In genomic region chr17:4856937-4857314, GRCh38 we compare ENCODE assay signal across 21 cellular contexts. TPM values are rescaled to one million over a fixed set of nuclear protein-coding genes. Genes with fewer than 3 reads are reported as not detected.
DNase-seq lines count a peak whose midpoint lies in the region; ATAC-seq and TF ChIP-seq lines count a peak whose summit lies in the region.
"Had no signal": no experiment of that assay in that cellular context is flagged by ENCODE, and none has a peak within 500 bp of the region (broad histone marks: within the 10 kb centered on the region; RNA-seq: fewer than 3 reads in every experiment).

No MANE protein-coding gene starts in this region.

- H3K56ac ChIP-seq in mesendoderm (ENCODE audit: low read length) = peak overlapping the region; percentile 2

- H3K9ac ChIP-seq in mesendoderm (ENCODE audit: low read length) (no peak overlapping the region), subcutaneous abdominal adipose tissue (ENCODE audit: low read length in 5 of 5) (no peak overlapping the region)
- H3K9ac ChIP-seq: BLaER1 treated with 17β-estradiol and CSF1 and Interleukin-3, amounts not matched to agents 10 nM and 100 nM had no signal

- H3K27ac ChIP-seq in RWPE2 (ENCODE audit: poor library complexity, severe bottlenecking) = peak overlapping the region; percentile 95
- H3K27ac ChIP-seq in cingulate gyrus (ENCODE audit: low read depth, low read length) = peak overlapping the region; percentile 86
- no peak overlapping the region for H3K27ac ChIP-seq in mesendoderm (ENCODE audit: low read depth, low read length)
- peak overlapping the region; percentile 64 for H3K27ac ChIP-seq in subcutaneous abdominal adipose tissue (ENCODE audit: low read depth, low read length)
- H3K27ac ChIP-seq in CD8-positive, alpha-beta T cell (ENCODE audit: low read depth, low read length) = no peak overlapping the region
- H3K27ac ChIP-seq: BLaER1 treated with 17β-estradiol and CSF1 and Interleukin-3, amounts not matched to agents 10 nM and 100 nM; brain microvascular endothelial cell had no signal

- no peak overlapping the region for H3K4me3 ChIP-seq in RWPE2 (ENCODE audit: severe bottlenecking)
- H3K4me3 ChIP-seq in mesendoderm (ENCODE audit: low read length) = no peak overlapping the region
- H3K4me3 ChIP-seq in subcutaneous abdominal adipose tissue (ENCODE audit: low read depth in 1 of 5, low read length in 5 of 5) = no peak overlapping the region
- H3K4me3 ChIP-seq in CD8-positive, alpha-beta T cell (ENCODE audit: low read depth, low read length) = no peak overlapping the region
- H3K4me3 ChIP-seq: BLaER1 treated with 17β-estradiol and CSF1 and Interleukin-3, amounts not matched to agents 10 nM and 100 nM; esophagus muscularis mucosa; MG63; thyroid gland had no signal

- H2BK5ac ChIP-seq in mesendoderm (ENCODE audit: low read length) = no peak overlapping the region

- no peak overlapping the region for H3K4me3 Mint-ChIP-seq in CD8-positive, alpha-beta T cell
- H3K4me3 Mint-ChIP-seq: activated naive CD4-positive, alpha-beta T cell treated with anti-CD3 and anti-CD28 coated beads for 36 hours; naive B cell had no signal

- TF ChIP-seq CTCF in RWPE2 (IDR thresholded peaks at IDR 0.05; ENCODE audit: poor library complexity, severe bottlenecking) = no peak
- TF ChIP-seq CTCF in CD8-positive, alpha-beta T cell (IDR thresholded peaks at IDR 0.05) = no peak
- TF ChIP-seq CTCF in GM20000 (IDR thresholded peaks at IDR 0.05; ENCODE audit: extremely low read depth, missing control alignments) = no peak

- H3K27me3 ChIP-seq in RWPE2 (ENCODE audit: insufficient read depth, poor library complexity, severe bottlenecking) (no peaks in the 10 kb centered on the region), mesendoderm (ENCODE audit: insufficient read depth, low read length, poor library complexity) (no peaks in the 10 kb centered on the region), subcutaneous abdominal adipose tissue (ENCODE audit: control insufficient read depth in 5 of 5, insufficient read depth in 4 of 5, low read length in 5 of 5) (no peaks in the 10 kb centered on the region)
- H3K27me3 ChIP-seq in CD8-positive, alpha-beta T cell (ENCODE audit: insufficient read depth, low read length) = no peaks in the 10 kb centered on the region
- H3K27me3 ChIP-seq: BLaER1 treated with 17β-estradiol and CSF1 and Interleukin-3, amounts not matched to agents 10 nM and 100 nM; brain microvascular endothelial cell; esophagus muscularis mucosa; MG63; thyroid gland had no signal

- H3K4ac ChIP-seq in mesendoderm (ENCODE audit: low read depth, low read length) = no peak overlapping the region

- no peak overlapping the region for H2AK5ac ChIP-seq in mesendoderm (ENCODE audit: low read length)

- no peaks in the 10 kb centered on the region for H3K9me3 Mint-ChIP-seq in CD8-positive, alpha-beta T cell

- CTCF ChIA-PET in CD8-positive, alpha-beta T cell (lab: Charles Lee) = interaction anchor here (0.8 to 1.1 kb wide), 2 partner anchors 11 to 25 kb away, joined by 3 read pairs; no protein-coding TSS in a partner anchor

- H3K4me2 ChIP-seq in mesendoderm (ENCODE audit: low read length) = no peak overlapping the region

- intact Hi-C loops in CD8-positive, alpha-beta T cell (cut with DNase I, micrococcal nuclease) = no loop called here
- intact Hi-C loops in sciatic nerve (cut with DNase I) = no loop called here

- no CpG with 5 or more reads among the region's 7 CpGs for WGBS in mesendoderm (ENCODE audit: extremely low coverage, insufficient coverage, low lambda C conversion rate)

- no peak overlapping the region for H3K27ac Mint-ChIP-seq in CD8-positive, alpha-beta T cell
- H3K27ac Mint-ChIP-seq: activated naive CD4-positive, alpha-beta T cell treated with anti-CD3 and anti-CD28 coated beads for 36 hours had no signal

- H3K36me3 Mint-ChIP-seq in CD8-positive, alpha-beta T cell = peaks cover 34% of the 10 kb centered on the region

- ATAC-seq in RWPE2 (ENCODE audit: low read depth) (no peak), sciatic nerve (no peak)
- no peak for ATAC-seq in CD8-positive, alpha-beta T cell
- ATAC-seq: left colon had no signal

- peaks cover 29% of the 10 kb centered on the region for H3K4me1 Mint-ChIP-seq in CD8-positive, alpha-beta T cell (ENCODE audit: low read depth)

- H3K27me3 Mint-ChIP-seq in CD8-positive, alpha-beta T cell (ENCODE audit: low read depth) = no peaks in the 10 kb centered on the region
- H3K27me3 Mint-ChIP-seq: naive B cell had no signal

- H2BK120ac ChIP-seq in mesendoderm (ENCODE audit: low read depth, low read length) = no peak overlapping the region

- H3K23ac ChIP-seq in mesendoderm (ENCODE audit: low read length) = no peak overlapping the region

- H3K79me2 ChIP-seq in mesendoderm (ENCODE audit: control insufficient read depth, insufficient read depth, low read length) = no peaks in the 10 kb centered on the region

- no peaks in the 10 kb centered on the region for H3K79me1 ChIP-seq in mesendoderm (ENCODE audit: low read length)

- POLR2A ChIA-PET in CD8-positive, alpha-beta T cell (lab: Charles Lee) = no interaction called here

- H2BK15ac ChIP-seq in mesendoderm (replicated peaks; ENCODE audit: low read depth) = no peak overlapping the region

- no peak overlapping the region for H4K8ac ChIP-seq in mesendoderm (ENCODE audit: low read depth, low read length)

- H3K36me3 ChIP-seq in RWPE2 (ENCODE audit: low read depth) (peaks cover 21% of the 10 kb centered on the region), mesendoderm (ENCODE audit: control insufficient read depth, insufficient read depth, low read length) (no peaks in the 10 kb centered on the region), subcutaneous abdominal adipose tissue (ENCODE audit: control insufficient read depth in 5 of 5, insufficient read depth in 5 of 5, low read length in 5 of 5) (peaks cover 0 to 15% (median 7%) of the 10 kb centered on the region in 5 donors)
- H3K36me3 ChIP-seq in CD8-positive, alpha-beta T cell (ENCODE audit: insufficient read depth, low read length) = no peaks in the 10 kb centered on the region
- H3K36me3 ChIP-seq: brain microvascular endothelial cell, thyroid gland had no signal

- H3K4me1 ChIP-seq in RWPE2 (ENCODE audit: insufficient read depth, poor library complexity, severe bottlenecking) (peaks cover 54% of the 10 kb centered on the region), mesendoderm (ENCODE audit: control insufficient read depth, low read depth, low read length) (peaks cover 19% of the 10 kb centered on the region), subcutaneous abdominal adipose tissue (ENCODE audit: control insufficient read depth in 5 of 5, insufficient read depth in 5 of 5, low read length in 5 of 5) (peaks cover 7 to 50% (median 21%) of the 10 kb centered on the region in 5 donors)
- H3K4me1 ChIP-seq in CD8-positive, alpha-beta T cell (ENCODE audit: insufficient read depth, low read length) = peaks cover 21% of the 10 kb centered on the region

- no peak for DNase-seq in RWPE2 (ENCODE audit: low spot score)
- DNase-seq in mesendoderm = no peak
- DNase-seq in CD8-positive, alpha-beta T cell = no peak
- DNase-seq in sciatic nerve (ENCODE audit: low spot score) = no peak
- DNase-seq in T-helper 1 cell = no peak
- DNase-seq in GM20000 (ENCODE audit: low spot score) = no peak
- DNase-seq: activated CD4-positive, alpha-beta T cell treated with anti-CD3 and anti-CD28 coated beads for 1 hour; activated naive CD4-positive, alpha-beta T cell treated with anti-CD3 and anti-CD28 coated beads for 36 hours; brain microvascular endothelial cell; left colon; MG63; naive B cell; NCI-H187 treated with DMSO at 0.1 percent for 48 hours; SIG-M5; stimulated activated CD4-positive, alpha-beta T cell treated with anti-CD3 and anti-CD28 coated beads, Interleukin-1b, Interleukin-23, amount 100 ng/mL, for 48 hours; thyroid gland had no signal

- H4K5ac ChIP-seq in mesendoderm (ENCODE audit: low read length) = no peak overlapping the region

- no peaks in the 10 kb centered on the region for H3K9me3 ChIP-seq in RWPE2 (ENCODE audit: severe bottlenecking)
- H3K9me3 ChIP-seq in subcutaneous abdominal adipose tissue (ENCODE audit: control insufficient read depth in 5 of 5, low read length in 5 of 5) = no peaks in the 10 kb centered on the region
- no peaks in the 10 kb centered on the region for H3K9me3 ChIP-seq in CD8-positive, alpha-beta T cell (ENCODE audit: low read length)
- H3K9me3 ChIP-seq: esophagus muscularis mucosa, MG63, thyroid gland had no signal

- no peak overlapping the region for H3K18ac ChIP-seq in mesendoderm (ENCODE audit: low read length)

RNA-seq across cellular contexts. Expression of gene MINK1, which starts 23.8 kb away (rescaled TPM):
- polyA plus RNA-seq in mesendoderm (2013, experiment 1 of 2) = 21.7 TPM
- polyA plus RNA-seq in mesendoderm (2013, experiment 2 of 2) = 23.6 TPM
- 10 to 100 TPM; 85.9 to 86.0 TPM for total RNA-seq in CD8-positive, alpha-beta T cell
- 95.0 TPM for total RNA-seq in sciatic nerve

RNA-seq across cellular contexts. Expression of gene C17orf107, which starts 42.4 kb away (rescaled TPM):
- 0.24 TPM for polyA plus RNA-seq in mesendoderm (2013, experiment 1 of 2)
- polyA plus RNA-seq in mesendoderm (2013, experiment 2 of 2) = 0.39 TPM
- 10 to 100 TPM; 29.4 to 33.8 TPM for total RNA-seq in CD8-positive, alpha-beta T cell
- 2.4 TPM for total RNA-seq in sciatic nerve

RNA-seq across cellular contexts. Expression of gene CHRNE, which starts 46.0 kb away (rescaled TPM):
- polyA plus RNA-seq in mesendoderm (2013, experiment 1 of 2) = 0.24 TPM
- polyA plus RNA-seq in mesendoderm (2013, experiment 2 of 2) = 0.24 TPM
- total RNA-seq in CD8-positive, alpha-beta T cell = 1 to 10 TPM; 5.5 to 6.1 TPM
- 2.3 TPM for total RNA-seq in sciatic nerve
- total RNA-seq: NCI-H460 had no signal

RNA-seq across cellular contexts. Expression of gene PLD2, which starts 50.0 kb away (rescaled TPM):
- polyA plus RNA-seq in mesendoderm (2013, experiment 1 of 2) = 15.8 TPM
- 17.0 TPM for polyA plus RNA-seq in mesendoderm (2013, experiment 2 of 2)
- total RNA-seq in CD8-positive, alpha-beta T cell = 10 to 100 TPM; 14.3 to 15.7 TPM
- 47.0 TPM for total RNA-seq in sciatic nerve

Comparison
In these comparisons a context has a peak if more than half of its experiments do, and no peak if none do; other contexts are left out.
1. H3K27ac ChIP-seq: peak in RWPE2 (single experiment), cingulate gyrus (single experiment) and subcutaneous abdominal adipose tissue (single experiment); none in mesendoderm (single experiment) and CD8-positive, alpha-beta T cell (single experiment).